ENCODE assay signal across 8 cellular contexts in genomic region chr19:8389891-8390616, GRCh38. TPM values are rescaled to one million over a fixed set of nuclear protein-coding genes. Genes with fewer than 3 reads are reported as not detected.
A peak's percentile ranks its signal among the peaks of the same experiment; 100 is the strongest.
DNase-seq lines count a peak whose midpoint lies in the region; ATAC-seq and TF ChIP-seq lines count a peak whose summit lies in the region.

RAB11B (plus strand) TSS chr19:8390360; CDS start chr19:8390417, 57 bp downstream.

- peak within 1 kb of the TSS; percentile 91 for H3K4me3 Mint-ChIP-seq in progenitor cell of endocrine pancreas (ENCODE audit: low read depth)

- H3K36me3 ChIP-seq in left ventricle myocardium inferior = peaks cover 9% of the 10 kb centered on the region

- intact Hi-C loops in left ventricle myocardium inferior (cut with micrococcal nuclease) = no loop called here

- no peaks in the 10 kb centered on the region for H3K27me3 ChIP-seq in left ventricle myocardium inferior (ENCODE audit: low read depth)

- peak within 1 kb of the TSS; percentile 96 for H3K4me3 ChIP-seq in left ventricle myocardium inferior

- H3K9me3 Mint-ChIP-seq in progenitor cell of endocrine pancreas (ENCODE audit: low read depth) = peaks cover 4% of the 10 kb centered on the region

- peaks cover 57% of the 10 kb centered on the region for H3K4me1 ChIP-seq in left ventricle myocardium inferior

- H3K27ac ChIP-seq in angular gyrus (ENCODE audit: low read depth, low read length) (peak within 1 kb of the TSS; percentile 100), left ventricle myocardium inferior (replicated peaks) (peak within 1 kb of the TSS; percentile 100)

- peaks cover 3% of the 10 kb centered on the region for H3K9me3 ChIP-seq in left ventricle myocardium inferior (replicated peaks)

- H3K36me3 Mint-ChIP-seq in progenitor cell of endocrine pancreas (ENCODE audit: insufficient read depth) = peaks cover 6% of the 10 kb centered on the region

- DNase-seq in NCI-H187 (lab: John Stamatoyannopoulos, UW) (peak; percentile 91 to 94), T-helper 2 cell (peak; percentile 88 to 100 (median 98)), left ventricle myocardium inferior (peak; percentile 100), progenitor cell of endocrine pancreas (ENCODE audit: low spot score, unreplicated experiment) (peak; percentile 96), ureter (ENCODE audit: low spot score) (peak; percentile 100)

- no peaks in the 10 kb centered on the region for H3K27me3 Mint-ChIP-seq in progenitor cell of endocrine pancreas

- peaks cover 37% of the 10 kb centered on the region for H3K4me1 Mint-ChIP-seq in progenitor cell of endocrine pancreas (ENCODE audit: low read depth)

- peak within 1 kb of the TSS; percentile 99 for H3K27ac Mint-ChIP-seq in progenitor cell of endocrine pancreas

- ATAC-seq in GM18498 (IDR thresholded peaks at IDR 0.05; ENCODE audit: unreplicated experiment) = peak; percentile 90
- ATAC-seq in HG02938 (IDR thresholded peaks at IDR 0.05; ENCODE audit: unreplicated experiment) = peak; percentile 93

- TF ChIP-seq CTCF in left ventricle myocardium inferior (IDR thresholded peaks at IDR 0.05; ENCODE audit: borderline replicate concordance) = no peak
- no peak for TF ChIP-seq CTCF in progenitor cell of endocrine pancreas (IDR thresholded peaks at IDR 0.05; ENCODE audit: unreplicated experiment)

RNA-seq across cellular contexts. Expression of gene RAB11B, which starts in this region (rescaled TPM):
- total RNA-seq in left ventricle myocardium inferior (157 TPM), progenitor cell of endocrine pancreas (180 and 191 TPM in 2 replicates), ureter (133 TPM)

Comparison
In these comparisons a context has a peak if more than half of its experiments do, and no peak if none do; other contexts are left out.
1. Peak in every context shown above with its lines: DNase-seq, ATAC-seq, H3K4me3 ChIP-seq and H3K27ac ChIP-seq.